18 cellular contexts compared by ENCODE assay signal in the genomic region with DNA sequence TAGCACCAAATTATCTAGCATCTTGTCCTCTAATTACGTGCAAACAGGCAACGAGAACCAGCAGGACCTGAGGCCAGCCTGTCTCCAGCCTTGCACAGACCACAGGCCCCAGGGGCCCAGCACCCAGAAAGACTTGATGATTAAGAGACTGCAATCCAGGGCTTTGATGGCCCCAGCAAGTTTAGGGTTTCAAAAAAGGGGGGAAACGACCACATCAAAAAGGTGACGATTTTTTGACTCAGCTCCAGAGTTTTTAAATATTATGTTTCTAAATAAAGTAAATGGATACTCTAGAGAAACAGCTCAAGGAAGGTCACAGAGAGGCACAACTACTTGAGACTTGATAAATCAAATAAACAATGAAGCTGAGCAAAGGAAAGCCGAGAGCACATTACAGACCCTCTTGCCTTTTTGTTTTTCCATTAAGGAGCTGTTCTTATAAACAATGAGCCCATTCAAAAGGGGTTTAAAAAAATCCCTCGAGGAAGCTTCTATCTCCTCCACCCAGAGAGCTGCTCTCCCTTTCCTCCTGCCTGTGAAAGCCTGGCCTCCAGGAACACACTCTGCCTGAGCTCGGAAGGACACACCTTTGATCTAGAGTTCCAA. TPM values are rescaled to one million over a fixed set of nuclear protein-coding genes. Genes with fewer than 3 reads are reported as not detected.
DNase-seq lines count a peak whose midpoint lies in the region; ATAC-seq, FAIRE-seq and TF ChIP-seq lines count a peak whose summit lies in the region.
"Had no signal": no experiment of that assay in that cellular context is flagged by ENCODE, and none has a peak within 500 bp of the region (broad histone marks: within the 10 kb centered on the region; RNA-seq: fewer than 3 reads in every experiment).

No MANE protein-coding gene starts in this region.

- no peaks in the 10 kb centered on the region for H3K27me3 Mint-ChIP-seq in nephron (ENCODE audit: low read depth)
- H3K27me3 Mint-ChIP-seq in CD8-positive, alpha-beta T cell (ENCODE audit: low read depth), result no peaks in the 10 kb centered on the region
- H3K27me3 Mint-ChIP-seq: activated CD8-positive, alpha-beta memory T cell treated with anti-CD3 and anti-CD28 coated beads, Interleukin-2, amount 10 ng/mL, durations not matched to agents 7 days and 5 days had no signal

- TF ChIP-seq POLR2A in H1 (IDR thresholded peaks at IDR 0.05; ENCODE audit: control extremely low read depth in 1 of 2, low read depth in 2 of 2, low read length in 2 of 2) (no peak), Peyer's patch (IDR thresholded peaks at IDR 0.05) (no peak)

- H2BK120ac ChIP-seq in H1 (replicated peaks; ENCODE audit: low read depth, low read length), result no peak overlapping the region

- H3K23ac ChIP-seq in H1 (ENCODE audit: insufficient read length), result no peak overlapping the region

- H3K9ac ChIP-seq in DND-41 (ENCODE audit: low read depth, low read length) (no peak overlapping the region), Loucy (ENCODE audit: low read depth, low read length, poor library complexity, severe bottlenecking) (no peak overlapping the region), H1 (replicated peaks in 1 of 4; ENCODE audit: extremely low read depth in 1 of 4, low read depth in 3 of 4, low read length in 3 of 4) (no peak overlapping the region)

- H3K4me3 ChIP-seq in DND-41 (ENCODE audit: low read depth in 1 of 2, low read length in 2 of 2) (no peak overlapping the region), Loucy (ENCODE audit: low read length, poor library complexity, severe bottlenecking) (peak overlapping the region; percentile 61), H1 (ENCODE audit: extremely low read depth in 1 of 4, insufficient read depth in 2 of 4, low read depth in 3 of 4, low read length in 4 of 4) (no peak overlapping the region), Peyer's patch (no peak overlapping the region)
- H3K4me3 ChIP-seq in CD8-positive, alpha-beta T cell (ENCODE audit: low read depth, low read length), result no peak overlapping the region
- H3K4me3 ChIP-seq: colonic mucosa had no signal

- peaks cover 17% of the 10 kb centered on the region for H3K36me3 Mint-ChIP-seq in nephron (ENCODE audit: low read depth)
- H3K36me3 Mint-ChIP-seq in CD8-positive, alpha-beta T cell, result no peaks in the 10 kb centered on the region
- H3K36me3 Mint-ChIP-seq: activated CD8-positive, alpha-beta memory T cell treated with anti-CD3 and anti-CD28 coated beads, Interleukin-2, amount 10 ng/mL, durations not matched to agents 7 days and 5 days; stimulated activated effector memory CD8-positive, alpha-beta T cell treated with anti-CD3 and anti-CD28 coated beads, Interleukin-12 subunit alpha, Interleukin-12 subunit beta, amount 100 ng/mL, for 72 hours had no signal

- no peak overlapping the region for H3K14ac ChIP-seq in H1 (ENCODE audit: insufficient read length)

- no peaks in the 10 kb centered on the region for H3K23me2 ChIP-seq in H1 (ENCODE audit: low read depth, low read length)

- no peak for FAIRE-seq in H1 (lab: Jason Lieb, UNC)

- ATAC-seq in DND-41 (ENCODE audit: insufficient read depth, low read depth) (peak; percentile 52; the same call in 2 of the 3 replicates), GM18502 (IDR thresholded peaks at IDR 0.05; ENCODE audit: poor library complexity, unreplicated experiment) (no peak)
- no peak for ATAC-seq in CD8-positive, alpha-beta T cell
- ATAC-seq: activated CD8-positive, alpha-beta memory T cell treated with anti-CD3 and anti-CD28 coated beads, Interleukin-2, amount 10 ng/mL, durations not matched to agents 7 days and 5 days; stimulated activated effector memory CD8-positive, alpha-beta T cell treated with anti-CD3 and anti-CD28 coated beads, Interleukin-12 subunit alpha, Interleukin-12 subunit beta, amount 100 ng/mL, for 72 hours had no signal

- H3K9me3 ChIP-seq in DND-41 (ENCODE audit: insufficient read depth, low read length, severe bottlenecking) (no peaks in the 10 kb centered on the region), Loucy (ENCODE audit: insufficient read depth, low read depth, low read length) (no peaks in the 10 kb centered on the region), H1 (ENCODE audit: insufficient read depth in 2 of 2, low read depth in 1 of 2, low read length in 1 of 2) (no peaks in the 10 kb centered on the region), Peyer's patch (no peaks in the 10 kb centered on the region)
- no peaks in the 10 kb centered on the region for H3K9me3 ChIP-seq in CD8-positive, alpha-beta T cell (ENCODE audit: low read length)
- H3K9me3 ChIP-seq: colonic mucosa had no signal

- peaks cover 42% of the 10 kb centered on the region for H3K4me1 ChIP-seq in DND-41 (ENCODE audit: insufficient read depth, low read length)
- peaks cover 31% of the 10 kb centered on the region for H3K4me1 ChIP-seq in Loucy (ENCODE audit: insufficient read depth, low read length, poor library complexity, severe bottlenecking)
- H3K4me1 ChIP-seq in H1 (replicated peaks in 1 of 4; ENCODE audit: control insufficient read depth in 3 of 4, insufficient read depth in 4 of 4, low read length in 3 of 4), result peaks cover 0 to 3% (median 3%) of the 10 kb centered on the region in 4 experiments; a peak in 6 of 7 replicates
- peaks cover 0 to 7% (median 0%) of the 10 kb centered on the region in 4 donors for H3K4me1 ChIP-seq in Peyer's patch
- no peaks in the 10 kb centered on the region for H3K4me1 ChIP-seq in CD8-positive, alpha-beta T cell (ENCODE audit: insufficient read depth, low read length)
- H3K4me1 ChIP-seq: colonic mucosa had no signal

- H3K27ac ChIP-seq in DND-41 (ENCODE audit: low read length) (peak overlapping the region; percentile 36), H1 (ENCODE audit: low read depth, low read length) (no peak overlapping the region), Peyer's patch (no peak overlapping the region)
- no peak overlapping the region for H3K27ac ChIP-seq in CD8-positive, alpha-beta T cell (ENCODE audit: low read depth, low read length)
- H3K27ac ChIP-seq: colonic mucosa had no signal

- no peaks in the 10 kb centered on the region for H3F3A ChIP-seq in Loucy (ENCODE audit: low read depth)

- TF ChIP-seq CTCF in DND-41 (IDR thresholded peaks at IDR 0.05; ENCODE audit: borderline replicate concordance, extremely low read depth, low read length, poor library complexity, severe bottlenecking) (no peak), Loucy (conservative IDR thresholded peaks at IDR 0.05; ENCODE audit: low read length) (no peak), H1 (IDR thresholded peaks at IDR 0.05; ENCODE audit: control extremely low read depth in 1 of 3, insufficient read depth in 1 of 3, low read depth in 1 of 3, low read length in 3 of 3) (no peak), nephron (IDR thresholded peaks at IDR 0.05; ENCODE audit: unreplicated experiment in 3 of 3) (no peak), Peyer's patch (IDR thresholded peaks at IDR 0.05) (no peak)
- no peak for TF ChIP-seq CTCF in CD8-positive, alpha-beta T cell (IDR thresholded peaks at IDR 0.05)

- 0 out of 2 replicates have a peak overlapping the region, but pooled peaks have one; percentile 12 for H3K4me2 ChIP-seq in DND-41 (ENCODE audit: insufficient read depth, low read length)
- peak overlapping the region; percentile 84 for H3K4me2 ChIP-seq in Loucy (ENCODE audit: low read depth, low read length, poor library complexity, severe bottlenecking)
- H3K4me2 ChIP-seq in H1 (ENCODE audit: insufficient read depth in 1 of 2, low read depth in 2 of 2, low read length in 2 of 2), result 0 out of 4 replicates have a peak overlapping the region, but pooled peaks of 1 of the 2 experiments have one; percentile 3

- H2BK15ac ChIP-seq in H1 (ENCODE audit: low read length), result peak overlapping the region; percentile 55; the same call in 1 of the 2 replicates

- no peak overlapping the region for H2BK5ac ChIP-seq in H1 (ENCODE audit: low read depth, low read length)

- no peaks in the 10 kb centered on the region for H3K9me2 ChIP-seq in Loucy (replicated peaks; ENCODE audit: low read depth, low read length)

- H3K9me3 Mint-ChIP-seq in nephron, result no peaks in the 10 kb centered on the region
- no peaks in the 10 kb centered on the region for H3K9me3 Mint-ChIP-seq in CD8-positive, alpha-beta T cell

- WGBS in H1 (ENCODE audit: extremely low coverage in 1 of 2, insufficient coverage in 1 of 2, insufficient read length in 1 of 2, insufficient replicate concordance in 2 of 2, low coverage in 1 of 2, low lambda C conversion rate in 2 of 2, missing lambda C conversion rate in 1 of 2), 2 experiments, result 47% methylated on average over 7 of the region's 7 CpGs; no CpG with 5 or more reads in 1 of the 2 experiments

- H3K36me3 ChIP-seq in DND-41 (ENCODE audit: insufficient read depth, low read length) (no peaks in the 10 kb centered on the region), Loucy (ENCODE audit: insufficient read depth, low read length) (no peaks in the 10 kb centered on the region), H1 (ENCODE audit: control insufficient read depth in 2 of 4, insufficient read depth in 4 of 4, low read length in 3 of 4) (no peaks in the 10 kb centered on the region), Peyer's patch (no peaks in the 10 kb centered on the region)
- H3K36me3 ChIP-seq in CD8-positive, alpha-beta T cell (ENCODE audit: insufficient read depth, low read length), result no peaks in the 10 kb centered on the region
- H3K36me3 ChIP-seq: colonic mucosa had no signal

- intact Hi-C loops in CD8-positive, alpha-beta T cell (cut with DNase I, micrococcal nuclease), result no loop called here

- POLR2A ChIA-PET in H1 (lab: Charles Lee; ENCODE audit: partially characterized antibody), result no interaction called here
- POLR2A ChIA-PET in CD8-positive, alpha-beta T cell (lab: Charles Lee), result no interaction called here

- no peak overlapping the region for H3K18ac ChIP-seq in H1 (ENCODE audit: extremely low read depth, low read length)

- H2BK20ac ChIP-seq in H1 (ENCODE audit: low read length), result no peak overlapping the region

- CTCF ChIA-PET in H1 (lab: Charles Lee; ENCODE audit: partially characterized antibody), result interaction anchor here (0.9 to 1.9 kb wide), 7 partner anchors 15 to 381 kb away, joined by 3 to 7 read pairs (median 3); no protein-coding TSS in a partner anchor
- CTCF ChIA-PET in CD8-positive, alpha-beta T cell (lab: Charles Lee), result no interaction called here

- H3K79me2 ChIP-seq in DND-41 (ENCODE audit: insufficient read depth, low read length), result peaks cover 56% of the 10 kb centered on the region
- H3K79me2 ChIP-seq in Loucy (ENCODE audit: insufficient read depth, low read length), result no peaks in the 10 kb centered on the region
- H3K79me2 ChIP-seq in H1 (ENCODE audit: control insufficient read depth in 1 of 2, insufficient read depth in 2 of 2, low read length in 2 of 2), result peaks cover 0 to 25% of the 10 kb centered on the region in 2 experiments; a peak in 2 of 4 replicates

- no peak overlapping the region for H4K8ac ChIP-seq in H1 (ENCODE audit: extremely low read depth, insufficient read depth, low read length)

- no peak for TF ChIP-seq EP300 in H1 (IDR thresholded peaks at IDR 0.05; ENCODE audit: borderline replicate concordance in 1 of 2, low read depth in 2 of 2, low read length in 2 of 2)

- no peak for TF ChIP-seq RAD21 in H1 (IDR thresholded peaks at IDR 0.05 in 1 of 2, conservative IDR thresholded peaks at IDR 0.05 in 1 of 2; ENCODE audit: low read depth in 2 of 2, low read length in 2 of 2)

- no peak overlapping the region for H4K5ac ChIP-seq in H1 (ENCODE audit: insufficient read length, low read depth, low read length)

- no peaks in the 10 kb centered on the region for H3K27me3 ChIP-seq in DND-41 (ENCODE audit: insufficient read depth, low read length, poor library complexity)
- H3K27me3 ChIP-seq in Loucy (ENCODE audit: insufficient read depth, low read length, poor library complexity, severe bottlenecking), result no peaks in the 10 kb centered on the region
- H3K27me3 ChIP-seq in H1 (replicated peaks in 1 of 4; ENCODE audit: control insufficient read depth in 3 of 4, extremely low read depth in 1 of 4, insufficient read depth in 3 of 4, low read length in 3 of 4), result no peaks in the 10 kb centered on the region; a peak in 1 of 7 replicates
- no peaks in the 10 kb centered on the region for H3K27me3 ChIP-seq in Peyer's patch
- H3K27me3 ChIP-seq in CD8-positive, alpha-beta T cell (ENCODE audit: insufficient read depth, low read length), result no peaks in the 10 kb centered on the region
- H3K27me3 ChIP-seq: colonic mucosa had no signal

- H4K20me1 ChIP-seq in DND-41 (ENCODE audit: insufficient read depth, low read length), result 0 out of 2 replicates have a peak, but pooled peaks cover 6% of the 10 kb centered on the region
- no peaks in the 10 kb centered on the region for H4K20me1 ChIP-seq in Loucy (ENCODE audit: insufficient read depth, low read length, poor library complexity, severe bottlenecking)
- peaks cover 3 to 4% of the 10 kb centered on the region in 2 experiments for H4K20me1 ChIP-seq in H1 (replicated peaks in 1 of 2; ENCODE audit: control insufficient read depth in 1 of 2, insufficient read depth in 2 of 2, low read length in 2 of 2)

- peak overlapping the region; percentile 65 to 90 (median 85) for H3K27ac Mint-ChIP-seq in nephron
- H3K27ac Mint-ChIP-seq in CD8-positive, alpha-beta T cell, result no peak overlapping the region
- H3K27ac Mint-ChIP-seq: activated CD8-positive, alpha-beta memory T cell treated with anti-CD3 and anti-CD28 coated beads, Interleukin-2, amount 10 ng/mL, durations not matched to agents 7 days and 5 days; stimulated activated effector memory CD8-positive, alpha-beta T cell treated with anti-CD3 and anti-CD28 coated beads, Interleukin-12 subunit alpha, Interleukin-12 subunit beta, amount 100 ng/mL, for 72 hours had no signal

- H3K79me1 ChIP-seq in H1 (ENCODE audit: low read depth, low read length), result peaks cover 3% of the 10 kb centered on the region

- H2BK12ac ChIP-seq in H1 (ENCODE audit: low read depth, low read length), result no peak overlapping the region

- peaks cover 67% of the 10 kb centered on the region for H3K4me1 Mint-ChIP-seq in nephron
- peaks cover 13% of the 10 kb centered on the region for H3K4me1 Mint-ChIP-seq in CD8-positive, alpha-beta T cell (ENCODE audit: low read depth)

- DNase-seq in DND-41 (peak; percentile 24), H1 (ENCODE audit: low read depth in 1 of 2, low spot score in 2 of 2) (peak in 1 of 2 experiments; percentile 23), Peyer's patch (no peak), KG1 (lab: John Stamatoyannopoulos, UW) (no peak)
- DNase-seq in CD8-positive, alpha-beta T cell, result no peak
- DNase-seq: activated CD8-positive, alpha-beta memory T cell treated with anti-CD3 and anti-CD28 coated beads, Interleukin-2, amount 10 ng/mL, durations not matched to agents 7 days and 5 days; activated naive CD4-positive, alpha-beta T cell treated with anti-CD3 and anti-CD28 coated beads, Interleukin-2, amount 50 U/mL, for 16 hours; C1 segment of cervical spinal cord; colonic mucosa; Karpas-422; NCI-H1930; NCI-H774; SIG-M5; stimulated activated CD4-positive, alpha-beta T cell treated with anti-CD3 and anti-CD28 coated beads, Interleukin-4, amount 100 ng/mL, for 1 hour had no signal

- no peak overlapping the region for H3K56ac ChIP-seq in H1 (replicated peaks; ENCODE audit: insufficient read length, low read depth, low read length)

- H3K4ac ChIP-seq in H1 (replicated peaks; ENCODE audit: insufficient read length, low read depth, low read length), result no peak overlapping the region

- H2AFZ ChIP-seq in DND-41 (ENCODE audit: low read depth, low read length) (no peak overlapping the region), Loucy (ENCODE audit: low read length) (no peak overlapping the region), H1 (ENCODE audit: low read length) (no peak overlapping the region)

- no peak overlapping the region for H4K91ac ChIP-seq in H1 (replicated peaks; ENCODE audit: insufficient read length, low read length)

- H3K4me3 Mint-ChIP-seq in nephron, result peak overlapping the region in 2 of 3 experiments; percentile 12
- H3K4me3 Mint-ChIP-seq in CD8-positive, alpha-beta T cell, result no peak overlapping the region
- H3K4me3 Mint-ChIP-seq: activated CD8-positive, alpha-beta memory T cell treated with anti-CD3 and anti-CD28 coated beads, Interleukin-2, amount 10 ng/mL, durations not matched to agents 7 days and 5 days; stimulated activated effector memory CD8-positive, alpha-beta T cell treated with anti-CD3 and anti-CD28 coated beads, Interleukin-12 subunit alpha, Interleukin-12 subunit beta, amount 100 ng/mL, for 72 hours had no signal

- H2AK5ac ChIP-seq in H1 (ENCODE audit: low read depth, low read length), result peak overlapping the region; percentile 71; the same call in 1 of the 2 replicates

RNA-seq across cellular contexts. Expression of a gene that starts 44.1 kb away (rescaled TPM):
- total RNA-seq in H1 (2021; fragmentation: NEBNext Ultra II Directional; extraction: Animal tissue kit (Norgen Biotek cat#: 25700)), result 31.1 and 35.4 TPM in 2 replicates
- polyA plus RNA-seq in H1 (2011; rRNA removed), result 8.0 and 10.6 TPM in 2 replicates
- 6.6 TPM for polyA plus RNA-seq in H1 (2011; cell fraction: cytosol; rRNA removed)
- polyA plus RNA-seq in H1 (2011; cell fraction: nucleus; rRNA removed), result 14.8 TPM
- polyA plus RNA-seq in H1 (2012, experiment 1 of 2), result 11.4 to 18.7 TPM (median 12.7 TPM) in 4 replicates
- polyA plus RNA-seq in H1 (2012, experiment 2 of 2), result 3.0 TPM
- polyA plus RNA-seq in H1 (2013, experiment 1 of 2), result 7.5 TPM
- polyA plus RNA-seq in H1 (2013, experiment 2 of 2), result 8.6 TPM
- 29.8 and 32.1 TPM in 2 replicates for polyA minus RNA-seq in H1 (2011; rRNA and poly(A)+ RNA removed)
- polyA minus RNA-seq in H1 (2011; cell fraction: cytosol; rRNA and poly(A)+ RNA removed), result 16.4 TPM
- 27.0 TPM for polyA minus RNA-seq in H1 (2011; cell fraction: nucleus; rRNA and poly(A)+ RNA removed)
- 10 to 100 TPM in 1 of 4 donors, 1 to 10 TPM in 2, under 1 TPM in 1; 0.53 to 30.5 (median 3.1) TPM for total RNA-seq in Peyer's patch
- under 1 TPM in 1 of 2 experiments, not detected in 1; 0.22 TPM for total RNA-seq in CD8-positive, alpha-beta T cell
